Comparison of ENCODE assay signal across 18 cellular contexts in the genomic region with DNA sequence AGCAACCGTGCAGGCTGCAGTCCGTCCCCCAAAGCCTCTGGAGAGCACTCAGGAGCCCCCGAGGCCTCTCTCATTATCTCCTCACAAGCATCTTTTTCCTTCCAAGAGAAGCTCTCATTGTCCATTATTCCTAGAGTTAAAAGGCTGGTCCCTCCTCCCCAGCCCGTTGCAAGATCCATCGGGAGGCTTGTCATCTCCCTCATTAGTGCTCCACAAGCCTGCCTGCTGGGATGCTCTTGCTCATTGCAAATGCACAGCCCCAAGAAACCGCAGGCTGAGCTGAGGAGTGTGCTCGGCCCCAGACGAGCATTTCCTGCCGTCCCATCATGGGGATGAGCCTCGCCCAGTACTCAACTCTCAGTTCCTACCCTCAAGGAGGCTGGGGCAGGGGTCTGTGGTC. TPM values are rescaled to one million over a fixed set of nuclear protein-coding genes. Genes with fewer than 3 reads are reported as not detected.
DNase-seq lines count a peak whose midpoint lies in the region; ATAC-seq and TF ChIP-seq lines count a peak whose summit lies in the region.
"Had no signal": no experiment of that assay in that cellular context is flagged by ENCODE, and none has a peak within 500 bp of the region (broad histone marks: within the 10 kb centered on the region; RNA-seq: fewer than 3 reads in every experiment).

No MANE protein-coding gene starts in this region.

- peaks cover 75% of the 10 kb centered on the region for H3K4me1 Mint-ChIP-seq in neural crest cell
- H3K4me1 Mint-ChIP-seq: activated B cell treated with CpG ODN at 0.5 μM for 24 hours; central memory CD8-positive, alpha-beta T cell; T-helper 17 cell had no signal

- H3K4me1 ChIP-seq in esophagus squamous epithelium (peaks cover 11 to 70% (median 37%) of the 10 kb centered on the region in 3 donors), HAP-1 (peaks cover 34% of the 10 kb centered on the region), aorta (ENCODE audit: control insufficient read depth in 1 of 2, insufficient read depth in 2 of 2, low read length in 2 of 2) (peaks cover 4 to 20% of the 10 kb centered on the region in 2 donors)

- peaks cover 6% of the 10 kb centered on the region for H3K27me3 Mint-ChIP-seq in neural crest cell (ENCODE audit: low read depth)

- 69 to 87% methylated on average over 9 to 10 of the region's 10 CpGs for WGBS in esophagus squamous epithelium, 2 donors
- 88 to 92% methylated on average over 10 of the region's 10 CpGs for WGBS in aorta, 2 donors

- no peak for TF ChIP-seq POLR2A in esophagus squamous epithelium (IDR thresholded peaks at IDR 0.05)

- H3K27ac ChIP-seq in cingulate gyrus (ENCODE audit: low read depth, low read length) (peak overlapping the region; percentile 50), esophagus squamous epithelium (no peak overlapping the region), aorta (ENCODE audit: low read depth in 1 of 2, low read length in 2 of 2) (no peak overlapping the region)

- TF ChIP-seq CTCF in neural crest cell (conservative IDR thresholded peaks at IDR 0.05) = no peak
- no peak for TF ChIP-seq CTCF in esophagus squamous epithelium (IDR thresholded peaks at IDR 0.05)

- peak overlapping the region; percentile 18 for H3K4me3 Mint-ChIP-seq in neural crest cell
- H3K4me3 Mint-ChIP-seq: activated B cell treated with CpG ODN at 0.5 μM for 24 hours; activated CD8-positive, alpha-beta T cell treated with anti-CD3 and anti-CD28 coated beads, Interleukin-2, amount 10 ng/mL, durations not matched to agents 7 days and 5 days; CD4-positive, alpha-beta T cell; central memory CD8-positive, alpha-beta T cell; endodermal cell; T-helper 17 cell had no signal

- no peak for ATAC-seq in aorta (ENCODE audit: low FRiP score)
- ATAC-seq: activated CD8-positive, alpha-beta T cell treated with anti-CD3 and anti-CD28 coated beads, Interleukin-2, amount 10 ng/mL, durations not matched to agents 7 days and 5 days; stimulated activated naive CD8-positive, alpha-beta T cell treated with anti-CD3 and anti-CD28 coated beads, Interleukin-15, Interleukin-2, amounts not matched to agents 100 U/mL and 50 U/mL, for 24 hours; T-helper 17 cell had no signal

- intact Hi-C loops in esophagus squamous epithelium (cut with DNase I) = no loop called here
- intact Hi-C loops in aorta (cut with DNase I) = no loop called here

- H3K27ac Mint-ChIP-seq in neural crest cell (ENCODE audit: unreplicated experiment) = no peak overlapping the region
- H3K27ac Mint-ChIP-seq: activated B cell treated with CpG ODN at 0.5 μM for 24 hours; activated CD8-positive, alpha-beta T cell treated with anti-CD3 and anti-CD28 coated beads, Interleukin-2, amount 10 ng/mL, durations not matched to agents 7 days and 5 days; CD4-positive, alpha-beta T cell; T-helper 17 cell had no signal

- no peaks in the 10 kb centered on the region for H3K9me3 Mint-ChIP-seq in neural crest cell
- H3K9me3 Mint-ChIP-seq: activated B cell treated with CpG ODN at 0.5 μM for 24 hours; CD4-positive, alpha-beta T cell; central memory CD8-positive, alpha-beta T cell; endodermal cell had no signal

- in situ Hi-C loops in HAP-1 (cut with MboI; ENCODE audit: low sequenced_read_pairs) = no loop called here

- no peaks in the 10 kb centered on the region for H3K36me3 ChIP-seq in esophagus squamous epithelium
- H3K36me3 ChIP-seq in HAP-1 (replicated peaks) = no peaks in the 10 kb centered on the region
- no peaks in the 10 kb centered on the region for H3K36me3 ChIP-seq in aorta (ENCODE audit: control insufficient read depth in 1 of 2, insufficient read depth in 2 of 2, low read length in 1 of 2)

- no peaks in the 10 kb centered on the region for H3K36me3 Mint-ChIP-seq in neural crest cell (ENCODE audit: low read depth)

- no peaks in the 10 kb centered on the region for H3K9me3 ChIP-seq in esophagus squamous epithelium
- no peaks in the 10 kb centered on the region for H3K9me3 ChIP-seq in HAP-1
- H3K9me3 ChIP-seq in aorta (ENCODE audit: control insufficient read depth, low read length) = no peaks in the 10 kb centered on the region

- peak; percentile 50 for DNase-seq in Ammon's horn (ENCODE audit: low spot score)
- DNase-seq in NCI-H2227 (lab: John Stamatoyannopoulos, UW; ENCODE audit: unreplicated experiment) = peak; percentile 86
- DNase-seq in neural crest cell (ENCODE audit: low read depth, low spot score) = no peak
- DNase-seq in esophagus squamous epithelium (lab: John Stamatoyannopoulos, UW) = no peak
- DNase-seq in HAP-1 (ENCODE audit: low spot score in 2 of 2) = no peak
- DNase-seq in NCI-H524 (lab: John Stamatoyannopoulos, UW) = no peak
- no peak for DNase-seq in aorta
- DNase-seq: activated B cell treated with CpG ODN at 0.5 μM for 24 hours; activated CD8-positive, alpha-beta T cell treated with anti-CD3 and anti-CD28 coated beads, Interleukin-2, amount 10 ng/mL, durations not matched to agents 7 days and 5 days; CD4-positive, alpha-beta T cell; DND-41; endodermal cell; NCI-H446; SIG-M5; stimulated activated naive CD8-positive, alpha-beta T cell treated with anti-CD3 and anti-CD28 coated beads, Interleukin-15, Interleukin-2, amounts not matched to agents 100 U/mL and 50 U/mL, for 24 hours; T-helper 17 cell had no signal

- H3K27me3 ChIP-seq in esophagus squamous epithelium = peaks cover 0 to 50% (median 0%) of the 10 kb centered on the region in 4 donors
- no peaks in the 10 kb centered on the region for H3K27me3 ChIP-seq in HAP-1 (ENCODE audit: low read depth)
- H3K27me3 ChIP-seq in aorta (ENCODE audit: control insufficient read depth in 1 of 2, insufficient read depth in 2 of 2, low read length in 1 of 2) = no peaks in the 10 kb centered on the region

- no peak overlapping the region for H3K4me3 ChIP-seq in esophagus squamous epithelium
- H3K4me3 ChIP-seq in HAP-1 = no peak overlapping the region
- H3K4me3 ChIP-seq in aorta (ENCODE audit: low read length in 2 of 2) = no peak overlapping the region

RNA-seq across cellular contexts. Expression of a gene that starts 23.3 kb away (rescaled TPM):
- total RNA-seq in neural crest cell = 35.3 and 35.6 TPM in 2 replicates
- 1 to 10 TPM; 1.1 to 5.1 (median 2.3) TPM for total RNA-seq in esophagus squamous epithelium
- total RNA-seq in aorta = 10 to 100 TPM; 28.2 to 37.7 TPM
- polyA plus RNA-seq in aorta = 1 to 10 TPM; 5.3 to 8.7 TPM
- total RNA-seq: activated B cell treated with CpG ODN at 0.5 μM for 24 hours; activated CD8-positive, alpha-beta T cell treated with anti-CD3 and anti-CD28 coated beads, Interleukin-2, amount 10 ng/mL, durations not matched to agents 7 days and 5 days had no signal

Comparison
In these comparisons a context has a peak if more than half of its experiments do, and no peak if none do; other contexts are left out.
1. DNase-seq: peak in Ammon's horn (single experiment) and NCI-H2227 (single experiment); none in neural crest cell (single experiment), esophagus squamous epithelium (single experiment), HAP-1 (0 of 2), NCI-H524 (0 of 2) and aorta (0 of 2).